1 cellular context compared by ENCODE assay signal in the genomic region with DNA sequence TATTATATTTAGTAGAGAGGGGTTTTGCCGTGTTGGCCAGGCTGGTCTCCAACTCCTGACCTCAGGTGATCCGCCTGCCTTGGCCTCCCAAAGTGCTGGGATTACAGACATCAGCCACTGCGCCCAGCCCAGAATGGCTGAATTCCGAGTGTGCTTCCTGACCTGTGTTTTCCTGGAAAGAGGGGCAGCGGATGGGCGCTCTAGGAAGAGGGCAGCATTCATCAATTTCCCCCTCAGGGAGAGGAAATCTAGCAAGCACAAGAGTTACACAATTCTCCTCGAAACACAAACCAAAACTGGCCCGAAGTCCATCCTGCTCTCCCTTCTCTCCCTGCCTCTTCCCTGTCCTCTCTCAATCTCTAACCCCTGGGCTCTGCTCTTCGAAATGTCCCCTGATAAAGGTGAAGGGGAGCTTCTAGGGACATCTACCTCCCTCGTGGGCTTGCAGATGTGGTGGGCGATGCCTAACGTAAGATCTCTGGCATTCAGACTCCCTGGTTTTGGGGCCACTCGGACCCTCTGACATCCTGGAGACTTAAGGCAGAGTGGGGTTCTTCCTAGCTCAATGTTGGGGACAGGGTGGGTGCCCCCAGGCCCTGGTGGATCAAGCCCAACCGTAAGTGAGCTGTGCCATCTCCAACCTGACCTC.
TF ChIP-seq lines count a peak whose summit lies in the region.

No MANE protein-coding gene starts in this region.

TF ChIP-seq in HepG2, 621 proteins besides CTCF, POLR2A, EP300 and RAD21 (continued from another document and continues in another):
- TF ChIP-seq, protein P1, sequence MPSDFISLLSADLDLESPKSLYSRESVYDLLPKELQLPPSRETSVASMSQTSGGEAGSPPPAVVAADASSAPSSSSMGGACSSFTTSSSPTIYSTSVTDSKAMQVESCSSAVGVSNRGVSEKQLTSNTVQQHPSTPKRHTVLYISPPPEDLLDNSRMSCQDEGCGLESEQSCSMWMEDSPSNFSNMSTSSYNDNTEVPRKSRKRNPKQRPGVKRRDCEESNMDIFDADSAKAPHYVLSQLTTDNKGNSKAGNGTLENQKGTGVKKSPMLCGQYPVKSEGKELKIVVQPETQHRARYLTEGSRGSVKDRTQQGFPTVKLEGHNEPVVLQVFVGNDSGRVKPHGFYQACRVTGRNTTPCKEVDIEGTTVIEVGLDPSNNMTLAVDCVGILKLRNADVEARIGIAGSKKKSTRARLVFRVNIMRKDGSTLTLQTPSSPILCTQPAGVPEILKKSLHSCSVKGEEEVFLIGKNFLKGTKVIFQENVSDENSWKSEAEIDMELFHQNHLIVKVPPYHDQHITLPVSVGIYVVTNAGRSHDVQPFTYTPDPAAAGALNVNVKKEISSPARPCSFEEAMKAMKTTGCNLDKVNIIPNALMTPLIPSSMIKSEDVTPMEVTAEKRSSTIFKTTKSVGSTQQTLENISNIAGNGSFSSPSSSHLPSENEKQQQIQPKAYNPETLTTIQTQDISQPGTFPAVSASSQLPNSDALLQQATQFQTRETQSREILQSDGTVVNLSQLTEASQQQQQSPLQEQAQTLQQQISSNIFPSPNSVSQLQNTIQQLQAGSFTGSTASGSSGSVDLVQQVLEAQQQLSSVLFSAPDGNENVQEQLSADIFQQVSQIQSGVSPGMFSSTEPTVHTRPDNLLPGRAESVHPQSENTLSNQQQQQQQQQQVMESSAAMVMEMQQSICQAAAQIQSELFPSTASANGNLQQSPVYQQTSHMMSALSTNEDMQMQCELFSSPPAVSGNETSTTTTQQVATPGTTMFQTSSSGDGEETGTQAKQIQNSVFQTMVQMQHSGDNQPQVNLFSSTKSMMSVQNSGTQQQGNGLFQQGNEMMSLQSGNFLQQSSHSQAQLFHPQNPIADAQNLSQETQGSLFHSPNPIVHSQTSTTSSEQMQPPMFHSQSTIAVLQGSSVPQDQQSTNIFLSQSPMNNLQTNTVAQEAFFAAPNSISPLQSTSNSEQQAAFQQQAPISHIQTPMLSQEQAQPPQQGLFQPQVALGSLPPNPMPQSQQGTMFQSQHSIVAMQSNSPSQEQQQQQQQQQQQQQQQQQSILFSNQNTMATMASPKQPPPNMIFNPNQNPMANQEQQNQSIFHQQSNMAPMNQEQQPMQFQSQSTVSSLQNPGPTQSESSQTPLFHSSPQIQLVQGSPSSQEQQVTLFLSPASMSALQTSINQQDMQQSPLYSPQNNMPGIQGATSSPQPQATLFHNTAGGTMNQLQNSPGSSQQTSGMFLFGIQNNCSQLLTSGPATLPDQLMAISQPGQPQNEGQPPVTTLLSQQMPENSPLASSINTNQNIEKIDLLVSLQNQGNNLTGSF (CRISPR knock-in tag; IDR thresholded peaks at IDR 0.05) = no peak
- TF ChIP-seq, protein P2, sequence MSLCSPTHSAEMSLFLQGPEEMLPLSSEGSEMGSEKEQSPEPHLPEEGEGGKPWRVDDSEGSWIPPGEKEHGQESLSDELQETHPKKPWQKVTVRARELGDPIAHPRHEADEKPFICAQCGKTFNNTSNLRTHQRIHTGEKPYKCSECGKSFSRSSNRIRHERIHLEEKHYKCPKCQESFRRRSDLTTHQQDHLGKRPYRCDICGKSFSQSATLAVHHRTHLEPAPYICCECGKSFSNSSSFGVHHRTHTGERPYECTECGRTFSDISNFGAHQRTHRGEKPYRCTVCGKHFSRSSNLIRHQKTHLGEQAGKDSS (CRISPR knock-in tag; IDR thresholded peaks at IDR 0.05; ENCODE audit: borderline replicate concordance, low read depth) = no peak; the same call in 1 of the 2 replicates
- no peak for TF ChIP-seq ZNF230 (CRISPR knock-in tag; IDR thresholded peaks at IDR 0.05)
- no peak for TF ChIP-seq ZNF12 (CRISPR knock-in tag; IDR thresholded peaks at IDR 0.05)
- peak; percentile 93 for TF ChIP-seq ELF3 (CRISPR knock-in tag; IDR thresholded peaks at IDR 0.05)
- TF ChIP-seq, protein P3, sequence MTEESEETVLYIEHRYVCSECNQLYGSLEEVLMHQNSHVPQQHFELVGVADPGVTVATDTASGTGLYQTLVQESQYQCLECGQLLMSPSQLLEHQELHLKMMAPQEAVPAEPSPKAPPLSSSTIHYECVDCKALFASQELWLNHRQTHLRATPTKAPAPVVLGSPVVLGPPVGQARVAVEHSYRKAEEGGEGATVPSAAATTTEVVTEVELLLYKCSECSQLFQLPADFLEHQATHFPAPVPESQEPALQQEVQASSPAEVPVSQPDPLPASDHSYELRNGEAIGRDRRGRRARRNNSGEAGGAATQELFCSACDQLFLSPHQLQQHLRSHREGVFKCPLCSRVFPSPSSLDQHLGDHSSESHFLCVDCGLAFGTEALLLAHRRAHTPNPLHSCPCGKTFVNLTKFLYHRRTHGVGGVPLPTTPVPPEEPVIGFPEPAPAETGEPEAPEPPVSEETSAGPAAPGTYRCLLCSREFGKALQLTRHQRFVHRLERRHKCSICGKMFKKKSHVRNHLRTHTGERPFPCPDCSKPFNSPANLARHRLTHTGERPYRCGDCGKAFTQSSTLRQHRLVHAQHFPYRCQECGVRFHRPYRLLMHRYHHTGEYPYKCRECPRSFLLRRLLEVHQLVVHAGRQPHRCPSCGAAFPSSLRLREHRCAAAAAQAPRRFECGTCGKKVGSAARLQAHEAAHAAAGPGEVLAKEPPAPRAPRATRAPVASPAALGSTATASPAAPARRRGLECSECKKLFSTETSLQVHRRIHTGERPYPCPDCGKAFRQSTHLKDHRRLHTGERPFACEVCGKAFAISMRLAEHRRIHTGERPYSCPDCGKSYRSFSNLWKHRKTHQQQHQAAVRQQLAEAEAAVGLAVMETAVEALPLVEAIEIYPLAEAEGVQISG (CRISPR knock-in tag; IDR thresholded peaks at IDR 0.05) = peak; percentile 97
- no peak for TF ChIP-seq RFX5 (IDR thresholded peaks at IDR 0.05; ENCODE audit: low read depth, low read length)
- TF ChIP-seq ZNF788 (CRISPR knock-in tag; IDR thresholded peaks at IDR 0.05; ENCODE audit: borderline replicate concordance) = peak; percentile 68; the same call in 1 of the 2 replicates
- no peak for TF ChIP-seq YEATS2 (CRISPR knock-in tag; IDR thresholded peaks at IDR 0.05; ENCODE audit: borderline replicate concordance)
- TF ChIP-seq RFXANK (CRISPR knock-in tag; IDR thresholded peaks at IDR 0.05) = no peak
- no peak for TF ChIP-seq ZNF709 (CRISPR knock-in tag; IDR thresholded peaks at IDR 0.05)
- TF ChIP-seq MYC (CRISPR knock-in tag; IDR thresholded peaks at IDR 0.05; ENCODE audit: borderline replicate concordance) = peak; percentile 55
- TF ChIP-seq PHF5A (CRISPR knock-in tag; IDR thresholded peaks at IDR 0.05; ENCODE audit: low read depth, unreplicated experiment) = peak; percentile 36
- no peak for TF ChIP-seq ZSCAN20 (CRISPR knock-in tag; IDR thresholded peaks at IDR 0.05; ENCODE audit: borderline replicate concordance)
- no peak for TF ChIP-seq ZSCAN22 (CRISPR knock-in tag; IDR thresholded peaks at IDR 0.05)
- no peak for TF ChIP-seq ZNF670 (CRISPR knock-in tag; IDR thresholded peaks at IDR 0.05; ENCODE audit: borderline replicate concordance)
- no peak for TF ChIP-seq ZNF552 (CRISPR knock-in tag; IDR thresholded peaks at IDR 0.05; ENCODE audit: borderline replicate concordance)
- TF ChIP-seq ZNF10 (CRISPR knock-in tag; IDR thresholded peaks at IDR 0.05; ENCODE audit: borderline replicate concordance, low read depth) = no peak
- no peak for TF ChIP-seq ZNF546 (CRISPR knock-in tag; conservative IDR thresholded peaks at IDR 0.05)
- TF ChIP-seq PAF1 (CRISPR knock-in tag; IDR thresholded peaks at IDR 0.05) = no peak
- TF ChIP-seq, protein P4, sequence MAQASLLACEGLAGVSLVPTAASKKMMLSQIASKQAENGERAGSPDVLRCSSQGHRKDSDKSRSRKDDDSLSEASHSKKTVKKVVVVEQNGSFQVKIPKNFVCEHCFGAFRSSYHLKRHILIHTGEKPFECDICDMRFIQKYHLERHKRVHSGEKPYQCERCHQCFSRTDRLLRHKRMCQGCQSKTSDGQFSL (CRISPR knock-in tag; IDR thresholded peaks at IDR 0.05) = 0 out of 2 replicates have a peak, but pooled peaks have one; percentile 62
- no peak for TF ChIP-seq TCF7L2 (IDR thresholded peaks at IDR 0.05; ENCODE audit: low read depth, low read length)
- TF ChIP-seq RXRA (CRISPR knock-in tag; IDR thresholded peaks at IDR 0.05) = peak; percentile 84; the same call in 1 of the 2 replicates
- no peak for TF ChIP-seq DNMT3B (CRISPR knock-in tag; conservative IDR thresholded peaks at IDR 0.05)
- no peak for TF ChIP-seq SIN3A (IDR thresholded peaks at IDR 0.05; ENCODE audit: borderline replicate concordance, low read depth, low read length)
- TF ChIP-seq JUN (CRISPR knock-in tag; IDR thresholded peaks at IDR 0.05) = no peak
- no peak for TF ChIP-seq MLLT10 (CRISPR knock-in tag; IDR thresholded peaks at IDR 0.05)
- no peak for TF ChIP-seq REL (CRISPR knock-in tag; conservative IDR thresholded peaks at IDR 0.05)
- no peak for TF ChIP-seq ZNF101 (CRISPR knock-in tag; IDR thresholded peaks at IDR 0.05; ENCODE audit: borderline replicate concordance, low read depth)
- TF ChIP-seq MAZ (IDR thresholded peaks at IDR 0.05; ENCODE audit: borderline replicate concordance, low read depth, low read length) = no peak
- TF ChIP-seq MAZ (CRISPR knock-in tag; IDR thresholded peaks at IDR 0.05; ENCODE audit: low read depth) = no peak
- TF ChIP-seq ZNF3 (CRISPR knock-in tag; IDR thresholded peaks at IDR 0.05) = no peak
- TF ChIP-seq CREM (IDR thresholded peaks at IDR 0.05) = peak; percentile 67
- TF ChIP-seq CREM (CRISPR knock-in tag; IDR thresholded peaks at IDR 0.05) = no peak
- TF ChIP-seq, protein P5, sequence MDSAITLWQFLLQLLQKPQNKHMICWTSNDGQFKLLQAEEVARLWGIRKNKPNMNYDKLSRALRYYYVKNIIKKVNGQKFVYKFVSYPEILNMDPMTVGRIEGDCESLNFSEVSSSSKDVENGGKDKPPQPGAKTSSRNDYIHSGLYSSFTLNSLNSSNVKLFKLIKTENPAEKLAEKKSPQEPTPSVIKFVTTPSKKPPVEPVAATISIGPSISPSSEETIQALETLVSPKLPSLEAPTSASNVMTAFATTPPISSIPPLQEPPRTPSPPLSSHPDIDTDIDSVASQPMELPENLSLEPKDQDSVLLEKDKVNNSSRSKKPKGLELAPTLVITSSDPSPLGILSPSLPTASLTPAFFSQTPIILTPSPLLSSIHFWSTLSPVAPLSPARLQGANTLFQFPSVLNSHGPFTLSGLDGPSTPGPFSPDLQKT (CRISPR knock-in tag; IDR thresholded peaks at IDR 0.05; ENCODE audit: borderline replicate concordance) = no peak
- TF ChIP-seq, protein P6, sequence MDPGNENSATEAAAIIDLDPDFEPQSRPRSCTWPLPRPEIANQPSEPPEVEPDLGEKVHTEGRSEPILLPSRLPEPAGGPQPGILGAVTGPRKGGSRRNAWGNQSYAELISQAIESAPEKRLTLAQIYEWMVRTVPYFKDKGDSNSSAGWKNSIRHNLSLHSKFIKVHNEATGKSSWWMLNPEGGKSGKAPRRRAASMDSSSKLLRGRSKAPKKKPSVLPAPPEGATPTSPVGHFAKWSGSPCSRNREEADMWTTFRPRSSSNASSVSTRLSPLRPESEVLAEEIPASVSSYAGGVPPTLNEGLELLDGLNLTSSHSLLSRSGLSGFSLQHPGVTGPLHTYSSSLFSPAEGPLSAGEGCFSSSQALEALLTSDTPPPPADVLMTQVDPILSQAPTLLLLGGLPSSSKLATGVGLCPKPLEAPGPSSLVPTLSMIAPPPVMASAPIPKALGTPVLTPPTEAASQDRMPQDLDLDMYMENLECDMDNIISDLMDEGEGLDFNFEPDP (CRISPR knock-in tag; conservative IDR thresholded peaks at IDR 0.05) = no peak
- no peak for TF ChIP-seq TOE1 (CRISPR knock-in tag; IDR thresholded peaks at IDR 0.05)
- 0 out of 2 replicates have a peak, but pooled peaks have one; percentile 73 for TF ChIP-seq BRCA1 (CRISPR knock-in tag; IDR thresholded peaks at IDR 0.05)
- no peak for TF ChIP-seq SMYD3 (CRISPR knock-in tag; IDR thresholded peaks at IDR 0.05)
- peak; percentile 62; the same call in 1 of the 2 replicates for TF ChIP-seq YEATS4 (CRISPR knock-in tag; IDR thresholded peaks at IDR 0.05; ENCODE audit: borderline replicate concordance)
- no peak for TF ChIP-seq HIVEP1 (CRISPR knock-in tag; IDR thresholded peaks at IDR 0.05)
- 0 out of 2 replicates have a peak, but pooled peaks have one; percentile 70 for TF ChIP-seq ZNF543 (CRISPR knock-in tag; IDR thresholded peaks at IDR 0.05)
- TF ChIP-seq ZNF563 (CRISPR knock-in tag; IDR thresholded peaks at IDR 0.05) = 0 out of 2 replicates have a peak, but pooled peaks have one; percentile 48
- TF ChIP-seq, protein P7, sequence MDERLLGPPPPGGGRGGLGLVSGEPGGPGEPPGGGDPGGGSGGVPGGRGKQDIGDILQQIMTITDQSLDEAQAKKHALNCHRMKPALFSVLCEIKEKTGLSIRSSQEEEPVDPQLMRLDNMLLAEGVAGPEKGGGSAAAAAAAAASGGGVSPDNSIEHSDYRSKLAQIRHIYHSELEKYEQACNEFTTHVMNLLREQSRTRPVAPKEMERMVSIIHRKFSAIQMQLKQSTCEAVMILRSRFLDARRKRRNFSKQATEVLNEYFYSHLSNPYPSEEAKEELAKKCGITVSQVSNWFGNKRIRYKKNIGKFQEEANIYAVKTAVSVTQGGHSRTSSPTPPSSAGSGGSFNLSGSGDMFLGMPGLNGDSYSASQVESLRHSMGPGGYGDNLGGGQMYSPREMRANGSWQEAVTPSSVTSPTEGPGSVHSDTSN (CRISPR knock-in tag; IDR thresholded peaks at IDR 0.05) = no peak
- TF ChIP-seq, protein P8, sequence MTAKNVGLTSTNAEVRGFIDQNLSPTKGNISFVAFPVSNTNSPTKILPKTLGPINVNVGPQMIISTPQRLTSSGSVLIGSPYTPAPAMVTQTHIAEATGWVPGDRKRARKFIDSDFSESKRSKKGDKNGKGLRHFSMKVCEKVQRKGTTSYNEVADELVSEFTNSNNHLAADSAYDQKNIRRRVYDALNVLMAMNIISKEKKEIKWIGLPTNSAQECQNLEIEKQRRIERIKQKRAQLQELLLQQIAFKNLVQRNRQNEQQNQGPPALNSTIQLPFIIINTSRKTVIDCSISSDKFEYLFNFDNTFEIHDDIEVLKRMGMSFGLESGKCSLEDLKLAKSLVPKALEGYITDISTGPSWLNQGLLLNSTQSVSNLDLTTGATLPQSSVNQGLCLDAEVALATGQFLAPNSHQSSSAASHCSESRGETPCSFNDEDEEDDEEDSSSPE (CRISPR knock-in tag; IDR thresholded peaks at IDR 0.05) = peak; percentile 32; the same call in 1 of the 2 replicates
- TF ChIP-seq, protein P9, sequence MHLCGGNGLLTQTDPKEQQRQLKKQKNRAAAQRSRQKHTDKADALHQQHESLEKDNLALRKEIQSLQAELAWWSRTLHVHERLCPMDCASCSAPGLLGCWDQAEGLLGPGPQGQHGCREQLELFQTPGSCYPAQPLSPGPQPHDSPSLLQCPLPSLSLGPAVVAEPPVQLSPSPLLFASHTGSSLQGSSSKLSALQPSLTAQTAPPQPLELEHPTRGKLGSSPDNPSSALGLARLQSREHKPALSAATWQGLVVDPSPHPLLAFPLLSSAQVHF (CRISPR knock-in tag; IDR thresholded peaks at IDR 0.05) = no peak
- no peak for TF ChIP-seq GTF2F1 (IDR thresholded peaks at IDR 0.05; ENCODE audit: low read length)
- TF ChIP-seq ZBTB7B (CRISPR knock-in tag; IDR thresholded peaks at IDR 0.05) = peak; percentile 61; the same call in 1 of the 2 replicates
- no peak; the same call in 1 of the 2 replicates for TF ChIP-seq MEF2D (CRISPR knock-in tag; IDR thresholded peaks at IDR 0.05)
- no peak for TF ChIP-seq PTBP1 (IDR thresholded peaks at IDR 0.05; ENCODE audit: low read depth, low read length, poor library complexity, severe bottlenecking)
- TF ChIP-seq ZBTB20 (CRISPR knock-in tag; IDR thresholded peaks at IDR 0.05; ENCODE audit: borderline replicate concordance, low read depth) = no peak
- TF ChIP-seq ZMYM2 (CRISPR knock-in tag; IDR thresholded peaks at IDR 0.05) = no peak; the same call in 1 of the 2 replicates
- TF ChIP-seq ZNF790 (CRISPR knock-in tag; IDR thresholded peaks at IDR 0.05; ENCODE audit: borderline replicate concordance) = no peak
